Comparison of ENCODE assay signal across 1 cellular context in the genomic region with DNA sequence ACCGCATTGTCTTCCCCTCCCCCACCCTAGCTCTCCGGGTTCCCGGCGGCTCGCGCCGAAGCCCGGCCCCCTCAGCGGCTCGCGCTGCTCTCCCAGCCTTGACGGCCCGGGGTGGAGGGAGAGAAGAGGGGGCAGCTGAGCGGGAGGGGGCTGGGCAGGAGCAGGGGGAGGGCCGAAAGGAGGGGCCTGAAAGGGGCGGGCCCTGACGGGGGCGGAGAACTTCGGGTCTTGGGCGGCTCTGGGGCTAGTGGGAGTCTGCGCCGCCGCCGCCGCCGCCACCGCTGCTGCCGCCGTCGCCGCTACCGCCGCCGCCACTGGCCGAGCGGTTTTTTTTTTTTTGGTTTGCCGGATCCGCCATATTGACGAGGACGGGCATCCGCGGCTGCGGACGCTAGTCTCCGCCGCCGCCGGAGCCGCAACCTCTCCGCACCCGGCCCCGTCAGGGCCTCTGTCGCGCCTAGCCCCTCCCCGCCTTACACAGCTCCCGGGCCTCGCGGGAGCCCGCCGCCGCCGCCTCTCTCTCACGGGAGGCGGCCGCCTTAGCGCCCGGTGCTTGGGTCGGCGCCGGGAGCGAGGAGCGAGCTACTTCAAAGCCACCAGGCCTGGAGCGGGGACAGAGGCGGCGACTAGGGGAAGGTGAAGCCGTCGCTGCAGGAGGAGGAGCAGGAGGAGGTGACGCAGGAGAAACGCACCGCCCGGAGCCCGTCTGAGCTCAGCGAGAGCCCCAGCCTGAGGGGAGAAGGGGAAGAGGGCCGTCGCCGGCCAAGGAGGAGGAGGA.
TF ChIP-seq lines count a peak whose summit lies in the region.

A gene with protein sequence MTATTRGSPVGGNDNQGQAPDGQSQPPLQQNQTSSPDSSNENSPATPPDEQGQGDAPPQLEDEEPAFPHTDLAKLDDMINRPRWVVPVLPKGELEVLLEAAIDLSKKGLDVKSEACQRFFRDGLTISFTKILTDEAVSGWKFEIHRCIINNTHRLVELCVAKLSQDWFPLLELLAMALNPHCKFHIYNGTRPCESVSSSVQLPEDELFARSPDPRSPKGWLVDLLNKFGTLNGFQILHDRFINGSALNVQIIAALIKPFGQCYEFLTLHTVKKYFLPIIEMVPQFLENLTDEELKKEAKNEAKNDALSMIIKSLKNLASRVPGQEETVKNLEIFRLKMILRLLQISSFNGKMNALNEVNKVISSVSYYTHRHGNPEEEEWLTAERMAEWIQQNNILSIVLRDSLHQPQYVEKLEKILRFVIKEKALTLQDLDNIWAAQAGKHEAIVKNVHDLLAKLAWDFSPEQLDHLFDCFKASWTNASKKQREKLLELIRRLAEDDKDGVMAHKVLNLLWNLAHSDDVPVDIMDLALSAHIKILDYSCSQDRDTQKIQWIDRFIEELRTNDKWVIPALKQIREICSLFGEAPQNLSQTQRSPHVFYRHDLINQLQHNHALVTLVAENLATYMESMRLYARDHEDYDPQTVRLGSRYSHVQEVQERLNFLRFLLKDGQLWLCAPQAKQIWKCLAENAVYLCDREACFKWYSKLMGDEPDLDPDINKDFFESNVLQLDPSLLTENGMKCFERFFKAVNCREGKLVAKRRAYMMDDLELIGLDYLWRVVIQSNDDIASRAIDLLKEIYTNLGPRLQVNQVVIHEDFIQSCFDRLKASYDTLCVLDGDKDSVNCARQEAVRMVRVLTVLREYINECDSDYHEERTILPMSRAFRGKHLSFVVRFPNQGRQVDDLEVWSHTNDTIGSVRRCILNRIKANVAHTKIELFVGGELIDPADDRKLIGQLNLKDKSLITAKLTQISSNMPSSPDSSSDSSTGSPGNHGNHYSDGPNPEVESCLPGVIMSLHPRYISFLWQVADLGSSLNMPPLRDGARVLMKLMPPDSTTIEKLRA (N-terminal part only) (plus strand): TSS at position 341 of the 778 bp plus-strand sequence. CDS start 38,184 bp downstream, outside the sequence.

TF ChIP-seq in HepG2, 621 proteins besides CTCF, POLR2A, EP300 and RAD21 (continued from another document and continues in another):
- TF ChIP-seq, protein P1, sequence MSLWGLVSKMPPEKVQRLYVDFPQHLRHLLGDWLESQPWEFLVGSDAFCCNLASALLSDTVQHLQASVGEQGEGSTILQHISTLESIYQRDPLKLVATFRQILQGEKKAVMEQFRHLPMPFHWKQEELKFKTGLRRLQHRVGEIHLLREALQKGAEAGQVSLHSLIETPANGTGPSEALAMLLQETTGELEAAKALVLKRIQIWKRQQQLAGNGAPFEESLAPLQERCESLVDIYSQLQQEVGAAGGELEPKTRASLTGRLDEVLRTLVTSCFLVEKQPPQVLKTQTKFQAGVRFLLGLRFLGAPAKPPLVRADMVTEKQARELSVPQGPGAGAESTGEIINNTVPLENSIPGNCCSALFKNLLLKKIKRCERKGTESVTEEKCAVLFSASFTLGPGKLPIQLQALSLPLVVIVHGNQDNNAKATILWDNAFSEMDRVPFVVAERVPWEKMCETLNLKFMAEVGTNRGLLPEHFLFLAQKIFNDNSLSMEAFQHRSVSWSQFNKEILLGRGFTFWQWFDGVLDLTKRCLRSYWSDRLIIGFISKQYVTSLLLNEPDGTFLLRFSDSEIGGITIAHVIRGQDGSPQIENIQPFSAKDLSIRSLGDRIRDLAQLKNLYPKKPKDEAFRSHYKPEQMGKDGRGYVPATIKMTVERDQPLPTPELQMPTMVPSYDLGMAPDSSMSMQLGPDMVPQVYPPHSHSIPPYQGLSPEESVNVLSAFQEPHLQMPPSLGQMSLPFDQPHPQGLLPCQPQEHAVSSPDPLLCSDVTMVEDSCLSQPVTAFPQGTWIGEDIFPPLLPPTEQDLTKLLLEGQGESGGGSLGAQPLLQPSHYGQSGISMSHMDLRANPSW (CRISPR knock-in tag; IDR thresholded peaks at IDR 0.05; ENCODE audit: borderline replicate concordance): no peak
- no peak for TF ChIP-seq SRY (CRISPR knock-in tag; IDR thresholded peaks at IDR 0.05)
- TF ChIP-seq ZSCAN20 (CRISPR knock-in tag; IDR thresholded peaks at IDR 0.05; ENCODE audit: borderline replicate concordance): no peak
- TF ChIP-seq ZNF34 (CRISPR knock-in tag; IDR thresholded peaks at IDR 0.05; ENCODE audit: borderline replicate concordance): no peak
- TF ChIP-seq, protein P2, sequence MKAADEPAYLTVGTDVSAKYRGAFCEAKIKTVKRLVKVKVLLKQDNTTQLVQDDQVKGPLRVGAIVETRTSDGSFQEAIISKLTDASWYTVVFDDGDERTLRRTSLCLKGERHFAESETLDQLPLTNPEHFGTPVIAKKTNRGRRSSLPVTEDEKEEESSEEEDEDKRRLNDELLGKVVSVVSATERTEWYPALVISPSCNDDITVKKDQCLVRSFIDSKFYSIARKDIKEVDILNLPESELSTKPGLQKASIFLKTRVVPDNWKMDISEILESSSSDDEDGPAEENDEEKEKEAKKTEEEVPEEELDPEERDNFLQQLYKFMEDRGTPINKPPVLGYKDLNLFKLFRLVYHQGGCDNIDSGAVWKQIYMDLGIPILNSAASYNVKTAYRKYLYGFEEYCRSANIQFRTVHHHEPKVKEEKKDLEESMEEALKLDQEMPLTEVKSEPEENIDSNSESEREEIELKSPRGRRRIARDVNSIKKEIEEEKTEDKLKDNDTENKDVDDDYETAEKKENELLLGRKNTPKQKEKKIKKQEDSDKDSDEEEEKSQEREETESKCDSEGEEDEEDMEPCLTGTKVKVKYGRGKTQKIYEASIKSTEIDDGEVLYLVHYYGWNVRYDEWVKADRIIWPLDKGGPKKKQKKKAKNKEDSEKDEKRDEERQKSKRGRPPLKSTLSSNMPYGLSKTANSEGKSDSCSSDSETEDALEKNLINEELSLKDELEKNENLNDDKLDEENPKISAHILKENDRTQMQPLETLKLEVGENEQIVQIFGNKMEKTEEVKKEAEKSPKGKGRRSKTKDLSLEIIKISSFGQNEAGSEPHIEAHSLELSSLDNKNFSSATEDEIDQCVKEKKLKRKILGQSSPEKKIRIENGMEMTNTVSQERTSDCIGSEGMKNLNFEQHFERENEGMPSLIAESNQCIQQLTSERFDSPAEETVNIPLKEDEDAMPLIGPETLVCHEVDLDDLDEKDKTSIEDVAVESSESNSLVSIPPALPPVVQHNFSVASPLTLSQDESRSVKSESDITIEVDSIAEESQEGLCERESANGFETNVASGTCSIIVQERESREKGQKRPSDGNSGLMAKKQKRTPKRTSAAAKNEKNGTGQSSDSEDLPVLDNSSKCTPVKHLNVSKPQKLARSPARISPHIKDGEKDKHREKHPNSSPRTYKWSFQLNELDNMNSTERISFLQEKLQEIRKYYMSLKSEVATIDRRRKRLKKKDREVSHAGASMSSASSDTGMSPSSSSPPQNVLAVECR (CRISPR knock-in tag; IDR thresholded peaks at IDR 0.05; ENCODE audit: borderline replicate concordance): 0 out of 2 replicates have a peak, but pooled peaks have one; percentile 2
- no peak for TF ChIP-seq ZNF550 (CRISPR knock-in tag; IDR thresholded peaks at IDR 0.05; ENCODE audit: borderline replicate concordance)
- TF ChIP-seq ZNF552 (CRISPR knock-in tag; IDR thresholded peaks at IDR 0.05; ENCODE audit: borderline replicate concordance): no peak
- TF ChIP-seq, protein P3, sequence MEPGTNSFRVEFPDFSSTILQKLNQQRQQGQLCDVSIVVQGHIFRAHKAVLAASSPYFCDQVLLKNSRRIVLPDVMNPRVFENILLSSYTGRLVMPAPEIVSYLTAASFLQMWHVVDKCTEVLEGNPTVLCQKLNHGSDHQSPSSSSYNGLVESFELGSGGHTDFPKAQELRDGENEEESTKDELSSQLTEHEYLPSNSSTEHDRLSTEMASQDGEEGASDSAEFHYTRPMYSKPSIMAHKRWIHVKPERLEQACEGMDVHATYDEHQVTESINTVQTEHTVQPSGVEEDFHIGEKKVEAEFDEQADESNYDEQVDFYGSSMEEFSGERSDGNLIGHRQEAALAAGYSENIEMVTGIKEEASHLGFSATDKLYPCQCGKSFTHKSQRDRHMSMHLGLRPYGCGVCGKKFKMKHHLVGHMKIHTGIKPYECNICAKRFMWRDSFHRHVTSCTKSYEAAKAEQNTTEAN (CRISPR knock-in tag; conservative IDR thresholded peaks at IDR 0.05): no peak
- no peak for TF ChIP-seq KAT8 (CRISPR knock-in tag; IDR thresholded peaks at IDR 0.05)
- no peak for TF ChIP-seq SOX13 (IDR thresholded peaks at IDR 0.05)
- TF ChIP-seq SOX13 (CRISPR knock-in tag; conservative IDR thresholded peaks at IDR 0.05 in 1 of 2, IDR thresholded peaks at IDR 0.05 in 1 of 2): no peak
- TF ChIP-seq ZNF205 (CRISPR knock-in tag; IDR thresholded peaks at IDR 0.05): no peak
- TF ChIP-seq, protein P4, sequence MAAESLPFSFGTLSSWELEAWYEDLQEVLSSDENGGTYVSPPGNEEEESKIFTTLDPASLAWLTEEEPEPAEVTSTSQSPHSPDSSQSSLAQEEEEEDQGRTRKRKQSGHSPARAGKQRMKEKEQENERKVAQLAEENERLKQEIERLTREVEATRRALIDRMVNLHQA (CRISPR knock-in tag; IDR thresholded peaks at IDR 0.05): no peak
- peak; percentile 28; the same call in 1 of the 2 replicates for TF ChIP-seq TAF1 (CRISPR knock-in tag; IDR thresholded peaks at IDR 0.05)
- no peak for TF ChIP-seq MBD4 (IDR thresholded peaks at IDR 0.05; ENCODE audit: borderline replicate concordance, low read length)
- no peak for TF ChIP-seq ZNF567 (CRISPR knock-in tag; IDR thresholded peaks at IDR 0.05; ENCODE audit: borderline replicate concordance)
- no peak for TF ChIP-seq SMC3 (IDR thresholded peaks at IDR 0.05; ENCODE audit: low read length)
- TF ChIP-seq, protein P5, sequence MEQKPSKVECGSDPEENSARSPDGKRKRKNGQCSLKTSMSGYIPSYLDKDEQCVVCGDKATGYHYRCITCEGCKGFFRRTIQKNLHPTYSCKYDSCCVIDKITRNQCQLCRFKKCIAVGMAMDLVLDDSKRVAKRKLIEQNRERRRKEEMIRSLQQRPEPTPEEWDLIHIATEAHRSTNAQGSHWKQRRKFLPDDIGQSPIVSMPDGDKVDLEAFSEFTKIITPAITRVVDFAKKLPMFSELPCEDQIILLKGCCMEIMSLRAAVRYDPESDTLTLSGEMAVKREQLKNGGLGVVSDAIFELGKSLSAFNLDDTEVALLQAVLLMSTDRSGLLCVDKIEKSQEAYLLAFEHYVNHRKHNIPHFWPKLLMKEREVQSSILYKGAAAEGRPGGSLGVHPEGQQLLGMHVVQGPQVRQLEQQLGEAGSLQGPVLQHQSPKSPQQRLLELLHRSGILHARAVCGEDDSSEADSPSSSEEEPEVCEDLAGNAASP (CRISPR knock-in tag; IDR thresholded peaks at IDR 0.05; ENCODE audit: borderline replicate concordance): no peak
- no peak for TF ChIP-seq ZNF816 (CRISPR knock-in tag; IDR thresholded peaks at IDR 0.05; ENCODE audit: borderline replicate concordance)
- TF ChIP-seq TEAD2 (CRISPR knock-in tag; IDR thresholded peaks at IDR 0.05): no peak
- TF ChIP-seq, protein P6, sequence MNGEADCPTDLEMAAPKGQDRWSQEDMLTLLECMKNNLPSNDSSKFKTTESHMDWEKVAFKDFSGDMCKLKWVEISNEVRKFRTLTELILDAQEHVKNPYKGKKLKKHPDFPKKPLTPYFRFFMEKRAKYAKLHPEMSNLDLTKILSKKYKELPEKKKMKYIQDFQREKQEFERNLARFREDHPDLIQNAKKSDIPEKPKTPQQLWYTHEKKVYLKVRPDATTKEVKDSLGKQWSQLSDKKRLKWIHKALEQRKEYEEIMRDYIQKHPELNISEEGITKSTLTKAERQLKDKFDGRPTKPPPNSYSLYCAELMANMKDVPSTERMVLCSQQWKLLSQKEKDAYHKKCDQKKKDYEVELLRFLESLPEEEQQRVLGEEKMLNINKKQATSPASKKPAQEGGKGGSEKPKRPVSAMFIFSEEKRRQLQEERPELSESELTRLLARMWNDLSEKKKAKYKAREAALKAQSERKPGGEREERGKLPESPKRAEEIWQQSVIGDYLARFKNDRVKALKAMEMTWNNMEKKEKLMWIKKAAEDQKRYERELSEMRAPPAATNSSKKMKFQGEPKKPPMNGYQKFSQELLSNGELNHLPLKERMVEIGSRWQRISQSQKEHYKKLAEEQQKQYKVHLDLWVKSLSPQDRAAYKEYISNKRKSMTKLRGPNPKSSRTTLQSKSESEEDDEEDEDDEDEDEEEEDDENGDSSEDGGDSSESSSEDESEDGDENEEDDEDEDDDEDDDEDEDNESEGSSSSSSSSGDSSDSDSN (CRISPR knock-in tag; IDR thresholded peaks at IDR 0.05): peak; percentile 3; the same call in 1 of the 2 replicates
- no peak for TF ChIP-seq ZNF44 (CRISPR knock-in tag; IDR thresholded peaks at IDR 0.05)
- TF ChIP-seq, protein P7, sequence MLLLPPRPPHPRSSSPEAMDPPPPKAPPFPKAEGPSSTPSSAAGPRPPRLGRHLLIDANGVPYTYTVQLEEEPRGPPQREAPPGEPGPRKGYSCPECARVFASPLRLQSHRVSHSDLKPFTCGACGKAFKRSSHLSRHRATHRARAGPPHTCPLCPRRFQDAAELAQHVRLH (CRISPR knock-in tag; IDR thresholded peaks at IDR 0.05; ENCODE audit: borderline replicate concordance, low read depth): no peak
- TF ChIP-seq ZNF672 (CRISPR knock-in tag; IDR thresholded peaks at IDR 0.05): no peak
- no peak for TF ChIP-seq YY1 (IDR thresholded peaks at IDR 0.05; ENCODE audit: insufficient read depth, insufficient replicate concordance, low read depth, low read length)
- TF ChIP-seq ZNF605 (CRISPR knock-in tag; IDR thresholded peaks at IDR 0.05): 0 out of 2 replicates have a peak, but pooled peaks have one; percentile 7
- TF ChIP-seq, protein P8, sequence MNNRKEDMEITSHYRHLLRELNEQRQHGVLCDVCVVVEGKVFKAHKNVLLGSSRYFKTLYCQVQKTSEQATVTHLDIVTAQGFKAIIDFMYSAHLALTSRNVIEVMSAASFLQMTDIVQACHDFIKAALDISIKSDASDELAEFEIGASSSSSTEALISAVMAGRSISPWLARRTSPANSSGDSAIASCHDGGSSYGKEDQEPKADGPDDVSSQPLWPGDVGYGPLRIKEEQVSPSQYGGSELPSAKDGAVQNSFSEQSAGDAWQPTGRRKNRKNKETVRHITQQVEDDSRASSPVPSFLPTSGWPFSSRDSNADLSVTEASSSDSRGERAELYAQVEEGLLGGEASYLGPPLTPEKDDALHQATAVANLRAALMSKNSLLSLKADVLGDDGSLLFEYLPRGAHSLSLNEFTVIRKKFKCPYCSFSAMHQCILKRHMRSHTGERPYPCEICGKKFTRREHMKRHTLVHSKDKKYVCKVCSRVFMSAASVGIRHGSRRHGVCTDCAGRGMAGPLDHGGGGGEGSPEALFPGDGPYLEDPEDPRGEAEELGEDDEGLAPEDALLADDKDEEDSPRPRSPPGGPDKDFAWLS (CRISPR knock-in tag; IDR thresholded peaks at IDR 0.05; ENCODE audit: borderline replicate concordance): no peak
- peak; percentile 32; the same call in 1 of the 2 replicates for TF ChIP-seq ZFY (CRISPR knock-in tag; IDR thresholded peaks at IDR 0.05)
- no peak for TF ChIP-seq ZNF354B (CRISPR knock-in tag; IDR thresholded peaks at IDR 0.05)
- 0 out of 2 replicates have a peak, but pooled peaks have one; percentile 4 for TF ChIP-seq YEATS4 (CRISPR knock-in tag; IDR thresholded peaks at IDR 0.05; ENCODE audit: borderline replicate concordance)
- no peak for TF ChIP-seq ZNF572 (CRISPR knock-in tag; IDR thresholded peaks at IDR 0.05)
- TF ChIP-seq, protein P9, sequence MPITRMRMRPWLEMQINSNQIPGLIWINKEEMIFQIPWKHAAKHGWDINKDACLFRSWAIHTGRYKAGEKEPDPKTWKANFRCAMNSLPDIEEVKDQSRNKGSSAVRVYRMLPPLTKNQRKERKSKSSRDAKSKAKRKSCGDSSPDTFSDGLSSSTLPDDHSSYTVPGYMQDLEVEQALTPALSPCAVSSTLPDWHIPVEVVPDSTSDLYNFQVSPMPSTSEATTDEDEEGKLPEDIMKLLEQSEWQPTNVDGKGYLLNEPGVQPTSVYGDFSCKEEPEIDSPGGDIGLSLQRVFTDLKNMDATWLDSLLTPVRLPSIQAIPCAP (CRISPR knock-in tag; IDR thresholded peaks at IDR 0.05; ENCODE audit: low read depth): no peak
- TF ChIP-seq RFX3 (CRISPR knock-in tag; IDR thresholded peaks at IDR 0.05): no peak
- no peak for TF ChIP-seq ZNF7 (CRISPR knock-in tag; IDR thresholded peaks at IDR 0.05)
- no peak for TF ChIP-seq RAD51 (IDR thresholded peaks at IDR 0.05; ENCODE audit: borderline replicate concordance)
- TF ChIP-seq HES4 (CRISPR knock-in tag; IDR thresholded peaks at IDR 0.05; ENCODE audit: borderline replicate concordance): no peak
- TF ChIP-seq SNRNP70 (IDR thresholded peaks at IDR 0.05; ENCODE audit: low read depth, low read length): no peak
- TF ChIP-seq ZSCAN22 (CRISPR knock-in tag; IDR thresholded peaks at IDR 0.05): no peak
- TF ChIP-seq MTA3 (CRISPR knock-in tag; IDR thresholded peaks at IDR 0.05): no peak
